In the genomic region with DNA sequence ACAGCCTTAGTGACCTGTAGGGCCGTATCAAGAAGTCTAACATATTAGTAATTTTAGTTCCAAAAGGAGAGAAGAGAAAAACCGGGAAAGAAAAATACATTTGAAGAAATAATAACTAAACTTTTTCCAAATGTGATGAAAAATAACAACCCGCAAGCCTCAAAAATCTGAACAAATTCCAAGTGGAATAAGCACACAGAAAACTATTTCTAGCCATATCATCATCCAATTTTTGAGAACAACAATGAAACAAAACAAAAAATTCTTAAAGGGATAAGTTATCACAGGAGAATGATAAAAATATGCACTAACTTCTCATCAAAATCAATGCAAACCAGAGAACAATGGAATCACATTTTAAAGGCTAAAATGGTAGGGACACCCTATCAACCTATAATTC, we compare ENCODE assay signal across 24 cellular contexts.
"Had no signal": no experiment of that assay in that cellular context is flagged by ENCODE, and none has a peak within 500 bp of the region (broad histone marks: within the 10 kb centered on the region; RNA-seq: fewer than 3 reads in every experiment).

No MANE protein-coding gene starts in this region.

- H3K27ac ChIP-seq: foreskin keratinocyte, hepatocyte, left ventricle myocardium inferior, lower lobe of right lung, neural progenitor cell, parathyroid adenoma, prostate gland, transverse colon had no signal

- H3K36me3 Mint-ChIP-seq: mesothelial cell of epicardium, neural progenitor cell had no signal

- H3K79me2 ChIP-seq: hepatocyte, parathyroid adenoma had no signal

- H3K9me3 ChIP-seq: lower lobe of right lung, prostate gland, thoracic aorta, transverse colon had no signal

- H3K4me1 ChIP-seq: lower lobe of right lung, neural progenitor cell, parathyroid adenoma, prostate gland, transverse colon had no signal

- H3K36me3 ChIP-seq: left ventricle myocardium inferior, lower lobe of right lung, neural progenitor cell, prostate gland, thoracic aorta, transverse colon had no signal

- H3K4me3 ChIP-seq: hepatocyte, left ventricle myocardium inferior, lower lobe of right lung, neural progenitor cell, prostate gland, skin epidermis, thoracic aorta, transverse colon had no signal

- H3K4me3 Mint-ChIP-seq: memory B cell; mesothelial cell of epicardium; natural killer cell treated with Interleukin-12 subunit alpha and Interleukin-12 subunit beta and Interleukin-15 and Interleukin-18, amount 100 ng/mL, for 72 hours; neural progenitor cell; stimulated activated naive B cell treated with anti-CD40 and anti-IgM and Interleukin-4, amounts not matched to agents 10 μg/mL and 1 μg/mL and 100 μg/mL, for 72 hours; stimulated activated naive CD8-positive, alpha-beta T cell treated with anti-CD3 and anti-CD28 coated beads, Interleukin-15, amount 100 ng/mL, for 72 hours had no signal

- ATAC-seq: foreskin keratinocyte; left cardiac atrium; lower lobe of right lung; natural killer cell treated with Interleukin-12 subunit alpha and Interleukin-12 subunit beta and Interleukin-15 and Interleukin-18, amount 100 ng/mL, for 72 hours; sciatic nerve; stimulated activated naive B cell treated with anti-CD40 and anti-IgM and Interleukin-4, amounts not matched to agents 10 μg/mL and 1 μg/mL and 100 μg/mL, for 72 hours; stimulated activated naive CD8-positive, alpha-beta T cell treated with anti-CD3 and anti-CD28 coated beads, Interleukin-15, amount 100 ng/mL, for 72 hours had no signal

- H3K4me2 ChIP-seq: hepatocyte, neural progenitor cell had no signal

- H3K9ac ChIP-seq: neural progenitor cell, parathyroid adenoma had no signal

- H3K27ac Mint-ChIP-seq: memory B cell; mesothelial cell of epicardium; natural killer cell treated with Interleukin-12 subunit alpha and Interleukin-12 subunit beta and Interleukin-15 and Interleukin-18, amount 100 ng/mL, for 72 hours; neural progenitor cell; stimulated activated naive B cell treated with anti-CD40 and anti-IgM and Interleukin-4, amounts not matched to agents 10 μg/mL and 1 μg/mL and 100 μg/mL, for 72 hours; stimulated activated naive CD8-positive, alpha-beta T cell treated with anti-CD3 and anti-CD28 coated beads, Interleukin-15, amount 100 ng/mL, for 72 hours had no signal

- DNase-seq: dermis blood vessel endothelial cell; foreskin keratinocyte; head of caudate nucleus; kidney; left cardiac atrium; left ventricle myocardium inferior; lower lobe of right lung; nucleus accumbens; stimulated activated CD4-positive, alpha-beta T cell treated with anti-CD3 and anti-CD28 coated beads, Interleukin-2, amount 100 ng/mL, for 24 hours; stimulated activated CD4-positive, alpha-beta T cell treated with anti-CD3 and anti-CD28 coated beads, Interleukin-4, amount 100 ng/mL, for 4 hours; stimulated activated naive B cell treated with anti-CD40 and anti-IgM and Interleukin-4, amounts not matched to agents 10 μg/mL and 1 μg/mL and 100 μg/mL, for 72 hours; stimulated activated naive CD8-positive, alpha-beta T cell treated with anti-CD3 and anti-CD28 coated beads, Interleukin-15, amount 100 ng/mL, for 72 hours; substantia nigra; transverse colon had no signal

- H2AFZ ChIP-seq: hepatocyte, neural progenitor cell, parathyroid adenoma had no signal

- H3K4me1 Mint-ChIP-seq: memory B cell; stimulated activated naive B cell treated with anti-CD40 and anti-IgM and Interleukin-4, amounts not matched to agents 10 μg/mL and 1 μg/mL and 100 μg/mL, for 72 hours; stimulated activated naive CD8-positive, alpha-beta T cell treated with anti-CD3 and anti-CD28 coated beads, Interleukin-15, amount 100 ng/mL, for 72 hours had no signal

- H3K27me3 ChIP-seq: foreskin keratinocyte, hepatocyte, neural progenitor cell, transverse colon had no signal
